ENCODE assay signal across 8 cellular contexts in genomic region chr4:128454281-128455075, GRCh38.
DNase-seq lines count a peak whose midpoint lies in the region; ATAC-seq, FAIRE-seq and TF ChIP-seq lines count a peak whose summit lies in the region.

No MANE protein-coding gene starts in this region.

- peak overlapping the region; percentile 49 for H2AFZ ChIP-seq in endothelial cell of umbilical vein (ENCODE audit: low read depth, low read length)

- peak overlapping the region; percentile 55 for H3K27ac ChIP-seq in endothelial cell of umbilical vein (ENCODE audit: insufficient read depth, low read depth, low read length)

- H3K36me3 ChIP-seq in endothelial cell of umbilical vein (ENCODE audit: control insufficient read depth in 2 of 2, extremely low read depth in 1 of 2, insufficient read depth in 2 of 2, low read length in 2 of 2): no peaks in the 10 kb centered on the region
- H3K36me3 ChIP-seq in mucosa of descending colon (ENCODE audit: low read depth): no peaks in the 10 kb centered on the region

- DNase-seq in DMS153 treated with DMSO at 0.1 percent for 48 hours (lab: John Stamatoyannopoulos, UW; ENCODE audit: unreplicated experiment) (peak; percentile 85), HT1080 (ENCODE audit: low read depth) (peak; percentile 90), NOMO-1 (lab: John Stamatoyannopoulos, UW; ENCODE audit: unreplicated experiment in 2 of 2) (peak; percentile 86 to 92), endothelial cell of umbilical vein (ENCODE audit: low read depth, low spot score) (peak; percentile 92), mucosa of descending colon (peak; percentile 58 to 68 (median 59))
- DNase-seq in activated CD8-positive, alpha-beta memory T cell treated with anti-CD3 and anti-CD28 coated beads for 48 hours (ENCODE audit: low read depth in 2 of 3, low spot score in 2 of 3): peak; percentile 8 to 38 (median 33)
- DNase-seq in stimulated activated CD8-positive, alpha-beta memory T cell treated with anti-CD3 and anti-CD28 coated beads, Interleukin-7, amount 100 ng/mL, for 48 hours (ENCODE audit: extremely low read depth in 1 of 2, low read depth in 1 of 2): peak; percentile 33 to 72

- peak; percentile 79 to 90 for TF ChIP-seq CTCF in endothelial cell of umbilical vein (IDR thresholded peaks at IDR 0.05; ENCODE audit: extremely low read depth in 1 of 2, insufficient read depth in 1 of 2, low read depth in 1 of 2, low read length in 2 of 2)
- TF ChIP-seq CTCF in mucosa of descending colon (IDR thresholded peaks at IDR 0.05): peak; percentile 32

- POLR2A ChIA-PET in endothelial cell of umbilical vein (lab: Charles Lee): interaction anchor here (0.5 to 1.3 kb wide), 6 partner anchors 31 to 368 kb away, joined by 3 to 9 read pairs (median 3); no protein-coding TSS in a partner anchor

- no peaks in the 10 kb centered on the region for H4K20me1 ChIP-seq in endothelial cell of umbilical vein (replicated peaks; ENCODE audit: control insufficient read depth, extremely low read depth, insufficient read depth, low read length)

- dilution Hi-C loops in endothelial cell of umbilical vein (cut with MboI; ENCODE audit: extremely low pct_ligation_motif_present, low sequenced_read_pairs): no loop called here

- no peaks in the 10 kb centered on the region for H3K9me3 ChIP-seq in endothelial cell of umbilical vein (replicated peaks; ENCODE audit: control insufficient read depth, insufficient read depth, low read length)
- no peaks in the 10 kb centered on the region for H3K9me3 ChIP-seq in mucosa of descending colon

- peak overlapping the region; percentile 16 for H3K4me2 ChIP-seq in endothelial cell of umbilical vein (ENCODE audit: insufficient read depth, low read length)

- BruUV-seq in endothelial cell of umbilical vein (replicated peaks; lab: Mats Ljungman, UMichigan): TSS peak; percentile 65

- CTCF ChIA-PET in endothelial cell of umbilical vein (lab: Charles Lee): interaction anchor here (0.6 to 4.9 kb wide), 77 partner anchors 9 to 639 kb away, joined by 3 to 60 read pairs (median 4); partner anchors contain the start of genes JADE1, PGRMC2 and SCLT1

- intact Hi-C loops in endothelial cell of umbilical vein (cut with micrococcal nuclease): loop anchor here (1.0 to 5.0 kb wide), 12 partner anchors 49 to 638 kb away; partner anchors contain the start of genes JADE1 and SCLT1
- intact Hi-C loops in mucosa of descending colon (cut with DNase I, micrococcal nuclease): no loop called here

- H3K9ac ChIP-seq in endothelial cell of umbilical vein (replicated peaks; ENCODE audit: extremely low read depth, insufficient read depth, low read length): peak overlapping the region; percentile 18

- TF ChIP-seq POLR2A in endothelial cell of umbilical vein (IDR thresholded peaks at IDR 0.05; ENCODE audit: low read depth, low read length): no peak

- no peaks in the 10 kb centered on the region for H3K79me2 ChIP-seq in endothelial cell of umbilical vein (ENCODE audit: control insufficient read depth, insufficient read depth, low read length)

- peak; percentile 95 for FAIRE-seq in endothelial cell of umbilical vein (lab: Jason Lieb, UNC)

- H3K9me1 ChIP-seq in endothelial cell of umbilical vein (replicated peaks; ENCODE audit: control insufficient read depth, extremely low read depth, insufficient read depth, low read length): no peaks in the 10 kb centered on the region

- H3K4me1 ChIP-seq in endothelial cell of umbilical vein (ENCODE audit: control insufficient read depth, extremely low read depth, insufficient read depth, low read length) (peaks cover 17% of the 10 kb centered on the region), mucosa of descending colon (ENCODE audit: low read depth) (no peaks in the 10 kb centered on the region)

- peak; percentile 99 for ATAC-seq in GM21526 (IDR thresholded peaks at IDR 0.05; ENCODE audit: low FRiP score, unreplicated experiment)
- peak; percentile 87 for ATAC-seq in mucosa of descending colon

- H3K4me3 ChIP-seq in endothelial cell of umbilical vein (replicated peaks in 1 of 3; ENCODE audit: insufficient read depth in 1 of 3, low read depth in 1 of 3, low read length in 3 of 3) (no peak overlapping the region), mucosa of descending colon (no peak overlapping the region)

- no peaks in the 10 kb centered on the region for H3K27me3 ChIP-seq in endothelial cell of umbilical vein (ENCODE audit: control insufficient read depth in 2 of 2, insufficient read depth in 2 of 2, low read length in 2 of 2)

TF ChIP-seq in endothelial cell of umbilical vein, 7 proteins besides CTCF, POLR2A, EP300 and RAD21:
- no peak for TF ChIP-seq EZH2 (IDR thresholded peaks at IDR 0.05; ENCODE audit: borderline replicate concordance, low read depth, low read length, severe bottlenecking)
- TF ChIP-seq POLR2AphosphoS5 (IDR thresholded peaks at IDR 0.05; ENCODE audit: insufficient read depth, low read depth, low read length): peak; percentile 20
- TF ChIP-seq GATA2 (IDR thresholded peaks at IDR 0.05; ENCODE audit: insufficient read depth, insufficient read length, low read depth, low read length): peak; percentile 13
- TF ChIP-seq MAX (IDR thresholded peaks at IDR 0.05; ENCODE audit: insufficient read depth, insufficient read length): no peak
- peak; percentile 34 for TF ChIP-seq JUN (IDR thresholded peaks at IDR 0.05; ENCODE audit: borderline replicate concordance, insufficient read depth, insufficient read length, low read depth)
- peak; percentile 29 for TF ChIP-seq FOS (IDR thresholded peaks at IDR 0.05; ENCODE audit: borderline replicate concordance, insufficient read depth, low read length)

Comparison
In these comparisons a context has a peak if more than half of its experiments do, and no peak if none do; other contexts are left out.
1. DNase-seq: peak in every context shown above with its lines; median percentile 92 in endothelial cell of umbilical vein; 90 in HT1080; 89 in NOMO-1; 85 in DMS153 treated with DMSO at 0.1 percent for 48 hours; 59 in mucosa of descending colon; 52 in stimulated activated CD8-positive, alpha-beta memory T cell treated with anti-CD3 and anti-CD28 coated beads, Interleukin-7, amount 100 ng/mL, for 48 hours; 33 in activated CD8-positive, alpha-beta memory T cell treated with anti-CD3 and anti-CD28 coated beads for 48 hours.